ENCODE assay signal across 30 cellular contexts in the genomic region with DNA sequence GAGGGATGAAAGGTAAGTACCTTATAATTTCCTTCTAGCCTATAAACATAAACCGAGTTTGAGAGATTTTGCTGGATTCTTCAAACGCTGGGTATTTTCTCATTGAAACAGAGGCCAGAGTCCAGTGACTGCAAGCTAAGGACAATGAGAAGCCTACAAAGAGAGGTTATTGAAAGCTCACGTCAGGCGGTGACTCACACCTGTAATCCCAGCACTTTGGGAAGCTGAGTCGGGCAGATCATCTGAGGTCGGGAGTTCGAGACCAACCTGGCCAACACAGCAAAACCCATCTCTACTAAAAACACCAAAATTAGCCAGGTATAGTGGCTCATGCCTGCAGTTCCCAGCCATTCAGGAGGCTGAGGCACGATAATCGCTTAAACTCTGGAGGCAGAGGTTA. TPM values are rescaled to one million over a fixed set of nuclear protein-coding genes. Genes with fewer than 3 reads are reported as not detected.
A peak's percentile ranks its signal among the peaks of the same experiment; 100 is the strongest.
DNase-seq lines count a peak whose midpoint lies in the region; ATAC-seq, FAIRE-seq and TF ChIP-seq lines count a peak whose summit lies in the region.
"Had no signal": no experiment of that assay in that cellular context is flagged by ENCODE, and none has a peak within 500 bp of the region (broad histone marks: within the 10 kb centered on the region; RNA-seq: fewer than 3 reads in every experiment).

No MANE protein-coding gene starts in this region.

- BruUV-seq in HepG2 (replicated peaks; lab: Mats Ljungman, UMichigan), result no TSS peak

- no peaks in the 10 kb centered on the region for H3K27me3 ChIP-seq in HepG2 (ENCODE audit: control insufficient read depth in 1 of 2, insufficient read depth in 2 of 2, low read length in 2 of 2)
- no peaks in the 10 kb centered on the region for H3K27me3 ChIP-seq in right lobe of liver
- H3K27me3 ChIP-seq: BE2C; BLaER1; BLaER1 treated with 17β-estradiol and CSF1 and Interleukin-3, amounts not matched to agents 10 nM and 100 nM had no signal

- ATAC-seq in HepG2 (peak; percentile 32; the same call in 1 of the 3 replicates), right lobe of liver (no peak)
- ATAC-seq: A549; CD8-positive, alpha-beta T cell had no signal

- H4K20me1 ChIP-seq in HepG2 (ENCODE audit: insufficient read depth, low read length), result no peaks in the 10 kb centered on the region
- H4K20me1 ChIP-seq: BLaER1; BLaER1 treated with 17β-estradiol and CSF1 and Interleukin-3, amounts not matched to agents 10 nM and 100 nM had no signal

- H2AFZ ChIP-seq in HepG2 (ENCODE audit: low read length), result no peak overlapping the region

- TF ChIP-seq EP300 in HepG2 (IDR thresholded peaks at IDR 0.05; ENCODE audit: low read depth in 2 of 2, low read length in 2 of 2), result no peak
- no peak for TF ChIP-seq EP300 in HepG2 (CRISPR knock-in tag; IDR thresholded peaks at IDR 0.05; ENCODE audit: borderline replicate concordance)

- TF ChIP-seq CTCF in HepG2 (CRISPR knock-in tag; IDR thresholded peaks at IDR 0.05) (no peak), right lobe of liver (IDR thresholded peaks at IDR 0.05) (no peak)

- H3K27ac ChIP-seq in HepG2 (ENCODE audit: extremely low read length, insufficient read depth, low read length) (peak overlapping the region; percentile 15), right lobe of liver (no peak overlapping the region)
- H3K27ac ChIP-seq: 22Rv1; A549; BLaER1; BLaER1 treated with 17β-estradiol and CSF1 and Interleukin-3, amounts not matched to agents 10 nM and 100 nM; C4-2B had no signal

- no peaks in the 10 kb centered on the region for H3K79me2 ChIP-seq in HepG2 (ENCODE audit: insufficient read depth, low read length)

- WGBS in HepG2 (ENCODE audit: low lambda C conversion rate), result 27% methylated on average over 9 of the region's 9 CpGs
- 78% methylated on average over 7 of the region's 9 CpGs for WGBS in right lobe of liver (ENCODE audit: insufficient coverage, low coverage, low lambda C conversion rate, missing lambda C conversion rate)

- no peak for TF ChIP-seq POLR2A in HepG2 (IDR thresholded peaks at IDR 0.05; ENCODE audit: insufficient read depth in 1 of 2, low read depth in 2 of 2, low read length in 2 of 2)
- TF ChIP-seq POLR2A in right lobe of liver (IDR thresholded peaks at IDR 0.05), result no peak

- no peak overlapping the region for H3K9ac ChIP-seq in HepG2 (ENCODE audit: insufficient read depth, low read depth, low read length)
- H3K9ac ChIP-seq: BLaER1; BLaER1 treated with 17β-estradiol and CSF1 and Interleukin-3, amounts not matched to agents 10 nM and 100 nM had no signal

- peak; percentile 53 for DNase-seq in HepG2 (ENCODE audit: low spot score)
- no peak for DNase-seq in right lobe of liver
- DNase-seq: 8988T; ACHN; AML-193; BE2C; C1 segment of cervical spinal cord; Caco-2; Calu3; CD4-positive, alpha-beta memory T cell; CD4-positive, alpha-beta T cell; CD4-positive, CD25-positive, alpha-beta regulatory T cell; CD8-positive, alpha-beta memory T cell; CD8-positive, alpha-beta T cell; COR-L47; DMS 273 treated with DMSO at 0.1 percent for 48 hours; DMS153; DMS53; DMS79; DMS79 treated with DMSO at 0.1 percent for 48 hours; DND-41; EL had no signal

- intact Hi-C loops in HepG2 (cut with micrococcal nuclease; ENCODE audit: unreplicated experiment) (no loop called here), right lobe of liver (cut with DNase I) (no loop called here)

- no peaks in the 10 kb centered on the region for H3K9me3 ChIP-seq in HepG2 (ENCODE audit: low read length)
- H3K9me3 ChIP-seq in right lobe of liver, result peaks cover 0 to 21% (median 6%) of the 10 kb centered on the region in 4 donors

- in situ Hi-C loops in HepG2 (cut with HindIII; ENCODE audit: extremely low pct_ligation_motif_present, low pct_unique_long_range_greater_than_20kb), result no loop called here

- H3K4me2 ChIP-seq in HepG2 (ENCODE audit: low read depth, low read length), result peak overlapping the region; percentile 29; the same call in 1 of the 2 replicates
- H3K4me2 ChIP-seq: A549; BLaER1; BLaER1 treated with 17β-estradiol and CSF1 and Interleukin-3, amounts not matched to agents 10 nM and 100 nM had no signal

- peaks cover 0 to 9% of the 10 kb centered on the region in 2 experiments; a peak in 3 of 5 replicates for H3K36me3 ChIP-seq in HepG2 (replicated peaks in 1 of 2; ENCODE audit: control insufficient read depth in 1 of 2, insufficient read depth in 2 of 2, low read length in 2 of 2)
- H3K36me3 ChIP-seq in right lobe of liver, result peaks cover 0 to 4% (median 0%) of the 10 kb centered on the region in 4 donors

- POLR2A ChIA-PET in HepG2 (lab: Yijun Ruan, JAX), result no interaction called here

- H3K4me1 ChIP-seq in HepG2 (ENCODE audit: insufficient read depth, low read length), result peaks cover 23% of the 10 kb centered on the region
- H3K4me1 ChIP-seq in right lobe of liver, result no peaks in the 10 kb centered on the region
- H3K4me1 ChIP-seq: A549, BE2C, Caco-2 had no signal

- TF ChIP-seq RAD21 in HepG2 (CRISPR knock-in tag; IDR thresholded peaks at IDR 0.05), result no peak

- CTCF ChIA-PET in HepG2 (lab: Yijun Ruan, JAX; ENCODE audit: low intra/inter-chr PET ratio, low total read pairs), result no interaction called here

- H3K4me3 ChIP-seq in HepG2 (replicated peaks in 1 of 3; ENCODE audit: insufficient read depth in 1 of 3, low read depth in 2 of 3, low read length in 3 of 3), result no peak overlapping the region
- H3K4me3 ChIP-seq in right lobe of liver, result no peak overlapping the region
- H3K4me3 ChIP-seq: A549; BLaER1; BLaER1 treated with 17β-estradiol and CSF1 and Interleukin-3, amounts not matched to agents 10 nM and 100 nM had no signal

- FAIRE-seq in HepG2 (lab: Jason Lieb, UNC), result no peak
- FAIRE-seq: A204.1, A549, D721Med had no signal

RNA-seq across cellular contexts. Expression of a gene that starts 15.0 kb away (rescaled TPM):
- total RNA-seq in HepG2 (2016; rRNA removed; fragmentation: Illumina TruSeq; extraction: Trizol) (21.0 and 35.5 TPM in 2 replicates), right lobe of liver (1 to 10 TPM; 6.1 to 10.0 (median 9.2) TPM)
- 5.9 and 6.2 TPM in 2 replicates for total RNA-seq in HepG2 (2016; cell fraction: cytosol; rRNA removed; fragmentation: Illumina TruSeq; extraction: Trizol; ENCODE audit: low read depth)
- total RNA-seq in HepG2 (2016; cell fraction: insoluble cytoplasmic fraction; rRNA removed; fragmentation: Illumina TruSeq; extraction: Trizol), result 20.7 and 33.8 TPM in 2 replicates
- 11.2 and 12.9 TPM in 2 replicates for total RNA-seq in HepG2 (2016; cell fraction: membrane; rRNA removed; fragmentation: Illumina TruSeq; extraction: Trizol)
- total RNA-seq in HepG2 (2016; cell fraction: nucleus; rRNA removed; fragmentation: Illumina TruSeq; extraction: Trizol), result 20.8 and 24.9 TPM in 2 replicates
- 8.5 and 9.6 TPM in 2 replicates for polyA plus RNA-seq in HepG2 (2011; rRNA removed)
- 5.9 and 8.3 TPM in 2 replicates for polyA plus RNA-seq in HepG2 (2011; cell fraction: cytosol; rRNA removed)
- 8.8 and 12.0 TPM in 2 replicates for polyA plus RNA-seq in HepG2 (2011; cell fraction: nucleus; rRNA removed)
- polyA plus RNA-seq in HepG2 (2012), result 7.2 and 8.5 TPM in 2 replicates
- polyA plus RNA-seq in HepG2 (2016; cell fraction: cytosol; fragmentation: Illumina TruSeq; extraction: Trizol; ENCODE audit: low read depth), result 3.0 and 3.6 TPM in 2 replicates
- 13.0 and 13.9 TPM in 2 replicates for polyA plus RNA-seq in HepG2 (2016; cell fraction: insoluble cytoplasmic fraction; fragmentation: Illumina TruSeq; extraction: Trizol; ENCODE audit: low read depth)
- polyA plus RNA-seq in HepG2 (2016; cell fraction: membrane; fragmentation: Illumina TruSeq; extraction: Trizol; ENCODE audit: low read depth), result 4.0 and 4.6 TPM in 2 replicates
- polyA plus RNA-seq in HepG2 (2016; cell fraction: nucleus; fragmentation: Illumina TruSeq; extraction: Trizol; ENCODE audit: insufficient read depth, low read depth), result 42.0 and 46.3 TPM in 2 replicates
- polyA minus RNA-seq in HepG2 (2011; rRNA and poly(A)+ RNA removed; ENCODE audit: low replicate concordance), result 8.7 TPM in 1 of 2 replicates, not detected in the other
- polyA minus RNA-seq in HepG2 (2011; cell fraction: cytosol; rRNA and poly(A)+ RNA removed), result 16.4 and 17.4 TPM in 2 replicates
- 40.6 and 49.9 TPM in 2 replicates for polyA minus RNA-seq in HepG2 (2011; cell fraction: nucleus; rRNA and poly(A)+ RNA removed)
- total RNA-seq: A172 had no signal
- polyA plus RNA-seq: A549 had no signal

RNA-seq across cellular contexts. Expression of a gene that starts 24.1 kb away (rescaled TPM):
- total RNA-seq in HepG2 (2016; rRNA removed; fragmentation: Illumina TruSeq; extraction: Trizol) (3.9 and 4.9 TPM in 2 replicates), right lobe of liver (1 to 10 TPM in 2 of 6 experiments, under 1 TPM in 4; 0.43 to 1.3 (median 0.66) TPM)
- 0.35 and 0.51 TPM in 2 replicates for total RNA-seq in HepG2 (2016; cell fraction: cytosol; rRNA removed; fragmentation: Illumina TruSeq; extraction: Trizol; ENCODE audit: low read depth)
- 4.1 and 5.3 TPM in 2 replicates for total RNA-seq in HepG2 (2016; cell fraction: insoluble cytoplasmic fraction; rRNA removed; fragmentation: Illumina TruSeq; extraction: Trizol)
- 1.8 and 2.1 TPM in 2 replicates for total RNA-seq in HepG2 (2016; cell fraction: membrane; rRNA removed; fragmentation: Illumina TruSeq; extraction: Trizol)
- total RNA-seq in HepG2 (2016; cell fraction: nucleus; rRNA removed; fragmentation: Illumina TruSeq; extraction: Trizol), result 4.0 and 6.3 TPM in 2 replicates
- 2.9 TPM in 2 replicates for polyA plus RNA-seq in HepG2 (2011; rRNA removed)
- 1.0 and 1.2 TPM in 2 replicates for polyA plus RNA-seq in HepG2 (2011; cell fraction: cytosol; rRNA removed)
- polyA plus RNA-seq in HepG2 (2011; cell fraction: nucleus; rRNA removed), result 4.4 and 5.2 TPM in 2 replicates
- 1.4 and 1.7 TPM in 2 replicates for polyA plus RNA-seq in HepG2 (2012)
- polyA plus RNA-seq in HepG2 (2016; cell fraction: cytosol; fragmentation: Illumina TruSeq; extraction: Trizol; ENCODE audit: low read depth), result 0.07 and 0.20 TPM in 2 replicates
- 2.5 and 2.9 TPM in 2 replicates for polyA plus RNA-seq in HepG2 (2016; cell fraction: insoluble cytoplasmic fraction; fragmentation: Illumina TruSeq; extraction: Trizol; ENCODE audit: low read depth)
- polyA plus RNA-seq in HepG2 (2016; cell fraction: membrane; fragmentation: Illumina TruSeq; extraction: Trizol; ENCODE audit: low read depth), result 0.22 and 0.44 TPM in 2 replicates
- 11.0 and 11.8 TPM in 2 replicates for polyA plus RNA-seq in HepG2 (2016; cell fraction: nucleus; fragmentation: Illumina TruSeq; extraction: Trizol; ENCODE audit: insufficient read depth, low read depth)
- 1.3 TPM in 1 of 2 replicates, not detected in the other for polyA minus RNA-seq in HepG2 (2011; rRNA and poly(A)+ RNA removed; ENCODE audit: low replicate concordance)
- 2.0 and 2.6 TPM in 2 replicates for polyA minus RNA-seq in HepG2 (2011; cell fraction: cytosol; rRNA and poly(A)+ RNA removed)
- 8.4 and 9.6 TPM in 2 replicates for polyA minus RNA-seq in HepG2 (2011; cell fraction: nucleus; rRNA and poly(A)+ RNA removed)
- total RNA-seq: A172 had no signal
- polyA plus RNA-seq: A549 had no signal

RNA-seq across cellular contexts. Expression of a gene that starts 52.3 kb away (rescaled TPM):
- total RNA-seq in HepG2 (2016; rRNA removed; fragmentation: Illumina TruSeq; extraction: Trizol) (12.8 and 16.5 TPM in 2 replicates), right lobe of liver (1 to 10 TPM; 5.1 to 7.6 (median 5.5) TPM)
- total RNA-seq in HepG2 (2016; cell fraction: cytosol; rRNA removed; fragmentation: Illumina TruSeq; extraction: Trizol; ENCODE audit: low read depth), result 1.8 and 2.2 TPM in 2 replicates
- 12.7 and 16.3 TPM in 2 replicates for total RNA-seq in HepG2 (2016; cell fraction: insoluble cytoplasmic fraction; rRNA removed; fragmentation: Illumina TruSeq; extraction: Trizol)
- total RNA-seq in HepG2 (2016; cell fraction: membrane; rRNA removed; fragmentation: Illumina TruSeq; extraction: Trizol), result 4.7 and 6.4 TPM in 2 replicates
- total RNA-seq in HepG2 (2016; cell fraction: nucleus; rRNA removed; fragmentation: Illumina TruSeq; extraction: Trizol), result 12.4 and 15.3 TPM in 2 replicates
- polyA plus RNA-seq in HepG2 (2011; rRNA removed), result 4.5 and 6.0 TPM in 2 replicates
- polyA plus RNA-seq in HepG2 (2011; cell fraction: cytosol; rRNA removed), result 1.4 and 2.3 TPM in 2 replicates
- 5.8 and 7.8 TPM in 2 replicates for polyA plus RNA-seq in HepG2 (2011; cell fraction: nucleus; rRNA removed)
- polyA plus RNA-seq in HepG2 (2012), result 4.5 and 5.9 TPM in 2 replicates
- polyA plus RNA-seq in HepG2 (2016; cell fraction: cytosol; fragmentation: Illumina TruSeq; extraction: Trizol; ENCODE audit: low read depth), result 0.33 and 0.34 TPM in 2 replicates
- polyA plus RNA-seq in HepG2 (2016; cell fraction: insoluble cytoplasmic fraction; fragmentation: Illumina TruSeq; extraction: Trizol; ENCODE audit: low read depth), result 7.7 and 8.5 TPM in 2 replicates
- polyA plus RNA-seq in HepG2 (2016; cell fraction: membrane; fragmentation: Illumina TruSeq; extraction: Trizol; ENCODE audit: low read depth), result 0.97 and 1.1 TPM in 2 replicates
- polyA plus RNA-seq in HepG2 (2016; cell fraction: nucleus; fragmentation: Illumina TruSeq; extraction: Trizol; ENCODE audit: insufficient read depth, low read depth), result 42.0 and 43.2 TPM in 2 replicates
- polyA minus RNA-seq in HepG2 (2011; rRNA and poly(A)+ RNA removed; ENCODE audit: low replicate concordance), result 1.4 and 2.1 TPM in 2 replicates
- polyA minus RNA-seq in HepG2 (2011; cell fraction: cytosol; rRNA and poly(A)+ RNA removed), result 4.2 and 5.5 TPM in 2 replicates
- 8.4 and 11.4 TPM in 2 replicates for polyA minus RNA-seq in HepG2 (2011; cell fraction: nucleus; rRNA and poly(A)+ RNA removed)

RNA-seq across cellular contexts. Expression of a gene that starts 58.6 kb away (rescaled TPM):
- total RNA-seq in HepG2 (2016; rRNA removed; fragmentation: Illumina TruSeq; extraction: Trizol), result 12.4 and 16.8 TPM in 2 replicates
- 0.81 and 1.3 TPM in 2 replicates for total RNA-seq in HepG2 (2016; cell fraction: cytosol; rRNA removed; fragmentation: Illumina TruSeq; extraction: Trizol; ENCODE audit: low read depth)
- total RNA-seq in HepG2 (2016; cell fraction: insoluble cytoplasmic fraction; rRNA removed; fragmentation: Illumina TruSeq; extraction: Trizol), result 12.1 and 13.4 TPM in 2 replicates
- 3.4 and 4.6 TPM in 2 replicates for total RNA-seq in HepG2 (2016; cell fraction: membrane; rRNA removed; fragmentation: Illumina TruSeq; extraction: Trizol)
- total RNA-seq in HepG2 (2016; cell fraction: nucleus; rRNA removed; fragmentation: Illumina TruSeq; extraction: Trizol), result 13.2 and 14.6 TPM in 2 replicates
- 2.4 and 2.7 TPM in 2 replicates for polyA plus RNA-seq in HepG2 (2011; rRNA removed)
- 0.70 and 1.1 TPM in 2 replicates for polyA plus RNA-seq in HepG2 (2011; cell fraction: cytosol; rRNA removed)
- 3.5 and 3.9 TPM in 2 replicates for polyA plus RNA-seq in HepG2 (2011; cell fraction: nucleus; rRNA removed)
- polyA plus RNA-seq in HepG2 (2012), result 2.4 and 3.6 TPM in 2 replicates
- polyA plus RNA-seq in HepG2 (2016; cell fraction: cytosol; fragmentation: Illumina TruSeq; extraction: Trizol; ENCODE audit: low read depth), result 0.32 and 0.45 TPM in 2 replicates
- polyA plus RNA-seq in HepG2 (2016; cell fraction: insoluble cytoplasmic fraction; fragmentation: Illumina TruSeq; extraction: Trizol; ENCODE audit: low read depth), result 5.0 and 5.3 TPM in 2 replicates
- 0.68 and 0.85 TPM in 2 replicates for polyA plus RNA-seq in HepG2 (2016; cell fraction: membrane; fragmentation: Illumina TruSeq; extraction: Trizol; ENCODE audit: low read depth)
- polyA plus RNA-seq in HepG2 (2016; cell fraction: nucleus; fragmentation: Illumina TruSeq; extraction: Trizol; ENCODE audit: insufficient read depth, low read depth), result 25.4 and 27.4 TPM in 2 replicates
- 2.8 and 4.8 TPM in 2 replicates for polyA minus RNA-seq in HepG2 (2011; rRNA and poly(A)+ RNA removed; ENCODE audit: low replicate concordance)
- polyA minus RNA-seq in HepG2 (2011; cell fraction: cytosol; rRNA and poly(A)+ RNA removed), result 4.1 and 4.5 TPM in 2 replicates
- 14.0 and 15.9 TPM in 2 replicates for polyA minus RNA-seq in HepG2 (2011; cell fraction: nucleus; rRNA and poly(A)+ RNA removed)
- 1 to 10 TPM; 2.0 to 5.6 (median 3.7) TPM for total RNA-seq in right lobe of liver
